ENCODE assay signal across 8 cellular contexts in the genomic region with DNA sequence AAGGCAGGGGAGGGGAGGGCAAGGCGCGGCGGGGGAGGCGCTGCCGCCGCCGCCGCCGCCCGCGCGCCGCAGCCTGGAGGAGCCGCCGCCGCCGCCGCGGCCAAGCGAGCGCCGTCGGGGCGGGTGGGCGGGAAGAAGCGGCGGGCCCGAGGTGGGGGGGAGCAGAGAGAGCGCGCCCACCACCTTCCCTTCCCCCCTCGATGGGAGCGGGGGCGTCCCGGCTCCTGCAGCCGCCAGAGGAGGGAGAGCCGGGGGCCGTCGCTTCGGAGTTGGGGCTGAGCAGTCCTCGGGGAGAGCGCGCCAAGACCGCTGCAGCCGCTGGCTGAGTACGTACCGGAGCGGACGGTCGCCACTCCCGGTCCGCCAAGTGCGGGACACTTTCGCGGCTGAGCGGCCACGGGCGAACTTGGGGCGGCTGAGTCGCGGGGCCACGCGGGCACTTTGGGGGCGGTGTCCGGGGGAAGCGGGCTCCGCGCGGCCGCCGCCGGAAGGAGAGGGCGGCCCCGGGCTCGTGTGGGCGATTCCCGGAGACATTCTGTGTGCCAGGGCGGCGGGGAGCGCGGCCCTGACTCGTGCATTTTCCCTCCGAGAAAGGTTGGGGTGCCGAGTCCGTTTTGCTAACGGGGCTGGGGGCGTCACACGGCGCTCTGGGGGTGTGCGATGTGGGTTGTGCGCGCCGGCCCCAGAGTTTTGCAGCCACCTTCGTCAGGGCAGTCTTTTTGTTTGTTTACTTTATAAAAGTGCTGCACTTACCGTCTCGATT. TPM values are rescaled to one million over a fixed set of nuclear protein-coding genes. Genes with fewer than 3 reads are reported as not detected.
DNase-seq lines count a peak whose midpoint lies in the region; ATAC-seq, FAIRE-seq and TF ChIP-seq lines count a peak whose summit lies in the region.

Gene NAB1, plus strand, starts transcription at position 49 of the 763 bp plus-strand sequence. CDS start 10,094 bp downstream, outside the sequence.

- WGBS in pancreas, 2 donors, result 0 to 1% methylated on average over 65 to 81 of the region's 95 CpGs
- WGBS in tibial nerve, 2 donors, result 0% methylated on average over 21 to 30 of the region's 95 CpGs

- peak; percentile 60 for ATAC-seq in HG03175 (IDR thresholded peaks at IDR 0.05; ENCODE audit: unreplicated experiment)
- peak; percentile 56 to 79 (median 70) for ATAC-seq in pancreas

- no peaks in the 10 kb centered on the region for H3K36me3 ChIP-seq in pancreas
- H3K36me3 ChIP-seq in tibial nerve, result no peaks in the 10 kb centered on the region

- peak in 1 of 2 donors; percentile 36 for TF ChIP-seq EP300 in tibial nerve (IDR thresholded peaks at IDR 0.05)

- in situ Hi-C loops in GM18951 (cut with MboI; ENCODE audit: low sequenced_read_pairs, unreplicated experiment), result no loop called here

- TF ChIP-seq CTCF in pancreas (IDR thresholded peaks at IDR 0.05) (no peak), tibial nerve (IDR thresholded peaks at IDR 0.05) (no peak)

- TF ChIP-seq POLR2A in GM18951 (IDR thresholded peaks at IDR 0.05; ENCODE audit: extremely low read depth, insufficient read depth, insufficient read length) (peak; percentile 55), tibial nerve (IDR thresholded peaks at IDR 0.05) (no peak)

- peak within 1 kb of the TSS; percentile 78 to 94 (median 89) for H3K27ac ChIP-seq in pancreas
- peak within 1 kb of the TSS; percentile 84 to 98 (median 94) for H3K27ac ChIP-seq in tibial nerve

- intact Hi-C loops in pancreas (cut with DNase I), result no loop called here

- peak; percentile 70 for DNase-seq in AG08396 (ENCODE audit: low spot score)
- DNase-seq in RPMI7951 (ENCODE audit: low read depth), result peak; percentile 49
- peak; percentile 48 for DNase-seq in activated gamma-delta T cell treated with anti-CD3 and anti-CD28 coated beads, Interleukin-2, amount 50 U/mL, for 16 hours (ENCODE audit: low read depth)
- peak; percentile 45 for DNase-seq in glomerular visceral epithelial cell (ENCODE audit: extremely low spot score)
- DNase-seq in pancreas, result peak; percentile 50 to 87 (median 64)
- peak in 1 of 2 donors; percentile 25 for DNase-seq in tibial nerve (ENCODE audit: low spot score in 2 of 2)

- H3K9me3 ChIP-seq in pancreas, result no peaks in the 10 kb centered on the region
- H3K9me3 ChIP-seq in tibial nerve, result no peaks in the 10 kb centered on the region

- H3K27me3 ChIP-seq in pancreas (no peaks in the 10 kb centered on the region), tibial nerve (no peaks in the 10 kb centered on the region)

- H3K4me3 ChIP-seq in pancreas (peak within 1 kb of the TSS; percentile 75 to 90 (median 80)), tibial nerve (peak within 1 kb of the TSS; percentile 73 to 88 (median 80))

- H3K4me1 ChIP-seq in pancreas (peaks cover 0 to 15% (median 0%) of the 10 kb centered on the region in 3 donors), tibial nerve (peaks cover 8 to 66% (median 24%) of the 10 kb centered on the region in 4 donors)

- no peak for FAIRE-seq in pancreas (lab: Jason Lieb, UNC)

RNA-seq across cellular contexts. Expression of gene NAB1, which starts in this region (rescaled TPM):
- total RNA-seq in RPMI7951 (2014; rRNA removed; shearing (Covaris generic)), result 47.0 and 51.7 TPM in 2 replicates
- total RNA-seq in pancreas (10 to 100 TPM in 3 of 6 donors, 1 to 10 TPM in 3; 8.4 to 23.4 (median 10.5) TPM), tibial nerve (10 to 100 TPM; 63.3 to 84.3 (median 70.6) TPM)
- 10 to 100 TPM in 1 of 2 donors, 1 to 10 TPM in 1; 7.2 to 13.4 TPM for polyA plus RNA-seq in pancreas
